12 cellular contexts compared by ENCODE assay signal in genomic region chr7:155752756-155753445, GRCh38. TPM values are rescaled to one million over a fixed set of nuclear protein-coding genes. Genes with fewer than 3 reads are reported as not detected.
DNase-seq lines count a peak whose midpoint lies in the region; TF ChIP-seq lines count a peak whose summit lies in the region.
"Had no signal": no experiment of that assay in that cellular context is flagged by ENCODE, and none has a peak within 500 bp of the region (broad histone marks: within the 10 kb centered on the region; RNA-seq: fewer than 3 reads in every experiment).

No MANE protein-coding gene starts in this region.

- no peaks in the 10 kb centered on the region for H3K27me3 ChIP-seq in H9 (ENCODE audit: insufficient read depth, low read length)

- no peak overlapping the region for H3K23ac ChIP-seq in H9 (ENCODE audit: insufficient read length, low read depth, low read length)

- no peak overlapping the region for H2BK120ac ChIP-seq in H9 (ENCODE audit: low read depth, low read length, poor library complexity, severe bottlenecking)

- H3K79me1 ChIP-seq in H9 (ENCODE audit: insufficient read depth, low read depth, low read length, poor library complexity, severe bottlenecking) = peaks cover 14% of the 10 kb centered on the region

- H3K27ac ChIP-seq in H9 (ENCODE audit: insufficient read length, low read depth, low read length) = no peak overlapping the region
- peak overlapping the region; percentile 11 for H3K27ac ChIP-seq in KOPT-K1 (ENCODE audit: low read depth, low read length, poor library complexity, severe bottlenecking)
- H3K27ac ChIP-seq: A549 had no signal

- H3T11ph ChIP-seq in H9 (ENCODE audit: low read length) = no peak overlapping the region

- H3K27me3 Mint-ChIP-seq in T-helper 2 cell treated with Interferon-gamma antibody and Interleukin-4, amounts not matched to agents 5 μg/mL and 100 μg/mL, for 36 hours (ENCODE audit: low read depth) = no peaks in the 10 kb centered on the region
- no peaks in the 10 kb centered on the region for H3K27me3 Mint-ChIP-seq in H9 (ENCODE audit: low read depth)
- H3K27me3 Mint-ChIP-seq in nephron progenitor cell (ENCODE audit: low read depth, poor library complexity) = peaks cover 2% of the 10 kb centered on the region

- DNase-seq in T-helper 2 cell treated with Interferon-gamma antibody and Interleukin-4, amounts not matched to agents 5 μg/mL and 100 μg/mL, for 36 hours (ENCODE audit: low spot score) = no peak
- DNase-seq in T-helper 2 cell (no peak), H9 (no peak), nephron progenitor cell (no peak), NCI-H1694 treated with DMSO at 0.1 percent for 48 hours (lab: John Stamatoyannopoulos, UW) (no peak), mucosa of gallbladder (ENCODE audit: low spot score) (no peak)
- DNase-seq in stimulated activated CD4-positive, alpha-beta T cell treated with anti-CD3 and anti-CD28 coated beads, Interleukin-2, amount 100 ng/mL, for 48 hours = no peak
- DNase-seq: kidney glomerular epithelial cell; NCI-H1092 treated with DMSO at 0.1 percent for 48 hours; stimulated activated CD4-positive, alpha-beta T cell treated with anti-CD3 and anti-CD28 coated beads, Interleukin-12 subunit alpha, Interleukin-12 subunit beta, amount 100 ng/mL, for 4 hours had no signal

- H3K9me3 Mint-ChIP-seq in T-helper 2 cell treated with Interferon-gamma antibody and Interleukin-4, amounts not matched to agents 5 μg/mL and 100 μg/mL, for 36 hours = no peaks in the 10 kb centered on the region
- H3K9me3 Mint-ChIP-seq in H9 (peaks cover 6 to 7% of the 10 kb centered on the region in 2 experiments; a peak in 3 of 5 replicates), nephron progenitor cell (peaks cover 16% of the 10 kb centered on the region)

- peaks cover 8% of the 10 kb centered on the region; the same call in 1 of the 2 replicates for H3K79me2 ChIP-seq in H9 (ENCODE audit: insufficient read depth, low read length)

- no peak overlapping the region for H2BK15ac ChIP-seq in H9 (ENCODE audit: low read depth, low read length)

- no peak overlapping the region for H2BK20ac ChIP-seq in H9 (ENCODE audit: low read depth, low read length, poor library complexity, severe bottlenecking)

- no peak overlapping the region for H4K8ac ChIP-seq in H9 (replicated peaks; ENCODE audit: insufficient read length, low read depth, low read length)

- TF ChIP-seq CTCF in H9 (conservative IDR thresholded peaks at IDR 0.05) = no peak
- no peak for TF ChIP-seq CTCF in nephron progenitor cell (IDR thresholded peaks at IDR 0.05)

- no peak overlapping the region for H2BK5ac ChIP-seq in H9 (ENCODE audit: insufficient read length, low read length)

- no peak overlapping the region for H3K18ac ChIP-seq in H9 (ENCODE audit: insufficient read length, low read depth, low read length)

- peaks cover 49% of the 10 kb centered on the region for H3K36me3 Mint-ChIP-seq in T-helper 2 cell treated with Interferon-gamma antibody and Interleukin-4, amounts not matched to agents 5 μg/mL and 100 μg/mL, for 36 hours (ENCODE audit: low read depth)
- H3K36me3 Mint-ChIP-seq in H9 (ENCODE audit: insufficient read depth in 1 of 3, low read depth in 3 of 3) (peaks cover 19 to 22% (median 22%) of the 10 kb centered on the region in 3 experiments), nephron progenitor cell (ENCODE audit: low read depth) (peaks cover 76% of the 10 kb centered on the region)

- no peak overlapping the region for H4K5ac ChIP-seq in H9 (ENCODE audit: insufficient read length, low read depth, low read length)

- H3K56ac ChIP-seq in H9 (ENCODE audit: insufficient read length, low read depth, low read length) = no peak overlapping the region

- no peak overlapping the region for H3K4me3 Mint-ChIP-seq in T-helper 2 cell treated with Interferon-gamma antibody and Interleukin-4, amounts not matched to agents 5 μg/mL and 100 μg/mL, for 36 hours
- no peak overlapping the region; a peak in 1 of 5 replicates for H3K4me3 Mint-ChIP-seq in H9
- no peak overlapping the region for H3K4me3 Mint-ChIP-seq in nephron progenitor cell

- no peak overlapping the region for H3K4me2 ChIP-seq in H9 (ENCODE audit: insufficient read depth, insufficient read length, low read length)
- H3K4me2 ChIP-seq: A549 had no signal

- no peaks in the 10 kb centered on the region for H4K20me1 ChIP-seq in H9 (ENCODE audit: control insufficient read depth, insufficient read depth, insufficient read length)

- no peak overlapping the region for H2BK12ac ChIP-seq in H9 (ENCODE audit: insufficient read length, low read depth, low read length)

- no CpG with 5 or more reads among the region's 9 CpGs for WGBS in H9 (ENCODE audit: extremely low coverage, insufficient read length, low lambda C conversion rate)

- no peak overlapping the region for H3K14ac ChIP-seq in H9 (ENCODE audit: insufficient read depth, low read length)

- H3K36me3 ChIP-seq in KOPT-K1 (ENCODE audit: insufficient read depth, low read length) = peaks cover 73% of the 10 kb centered on the region

- no peaks in the 10 kb centered on the region for H3K23me2 ChIP-seq in H9 (ENCODE audit: insufficient read length, low read depth, low read length, poor library complexity, severe bottlenecking)

- no peak overlapping the region for H2AFZ ChIP-seq in H9 (ENCODE audit: low read length)

- no peaks in the 10 kb centered on the region; the same call in 1 of the 2 replicates for H3K4me1 ChIP-seq in H9 (ENCODE audit: insufficient read depth, low read length)
- H3K4me1 ChIP-seq: A549 had no signal

- no peak overlapping the region for H3K9ac ChIP-seq in H9 (ENCODE audit: extremely low read depth, insufficient read length, low read length)

- no peak overlapping the region for H4K91ac ChIP-seq in H9 (ENCODE audit: insufficient read length, low read depth, low read length)

- H3K27ac Mint-ChIP-seq in T-helper 2 cell treated with Interferon-gamma antibody and Interleukin-4, amounts not matched to agents 5 μg/mL and 100 μg/mL, for 36 hours = peak overlapping the region; percentile 69
- H3K27ac Mint-ChIP-seq in H9 = peak overlapping the region in 2 of 3 experiments; percentile 22 to 35; a peak in 4 of 7 replicates
- H3K27ac Mint-ChIP-seq in nephron progenitor cell = peak overlapping the region; percentile 6

- H3K9me3 ChIP-seq in H9 (ENCODE audit: control insufficient read depth, low read depth, low read length) (no peaks in the 10 kb centered on the region), KOPT-K1 (ENCODE audit: insufficient read depth, low read length, poor library complexity, severe bottlenecking) (peaks cover 6% of the 10 kb centered on the region)
- H3K9me3 ChIP-seq: A549 had no signal

- H3K4ac ChIP-seq in H9 (ENCODE audit: low read depth, low read length) = no peak overlapping the region

- H3K4me1 Mint-ChIP-seq in T-helper 2 cell treated with Interferon-gamma antibody and Interleukin-4, amounts not matched to agents 5 μg/mL and 100 μg/mL, for 36 hours (ENCODE audit: low read depth) = peaks cover 43% of the 10 kb centered on the region
- H3K4me1 Mint-ChIP-seq in H9 (peaks cover 35 to 37% of the 10 kb centered on the region in 2 experiments), nephron progenitor cell (peaks cover 18% of the 10 kb centered on the region)

- no peak overlapping the region for H2AK5ac ChIP-seq in H9 (ENCODE audit: insufficient read length, low read length)

RNA-seq across cellular contexts. Expression of gene SHH, which starts 59.4 kb away (rescaled TPM):
- 0.07 and 0.09 TPM in 2 replicates for total RNA-seq in H9 (2021)
- 134 TPM for total RNA-seq in mucosa of gallbladder

Comparison
In these comparisons a context has a peak if more than half of its experiments do, and no peak if none do; other contexts are left out.
1. H3K27ac Mint-ChIP-seq: peak in every context shown above with its lines; median percentile 69 in T-helper 2 cell treated with Interferon-gamma antibody and Interleukin-4, amounts not matched to agents 5 μg/mL and 100 μg/mL, for 36 hours; 28 in H9; 6 in nephron progenitor cell.
2. RNA of gene SHH, which starts 59.4 kb away (total RNA-seq): 134 TPM in mucosa of gallbladder (single experiment); 0.07 to 0.09 TPM in H9; every median in the first group is over 100 times any median in the second.